In genomic region chr10:112214335-112214941, GRCh38 we compare ENCODE assay signal across 17 cellular contexts. TPM values are rescaled to one million over a fixed set of nuclear protein-coding genes. Genes with fewer than 3 reads are reported as not detected.
A peak's percentile ranks its signal among the peaks of the same experiment; 100 is the strongest.
DNase-seq lines count a peak whose midpoint lies in the region; ATAC-seq and TF ChIP-seq lines count a peak whose summit lies in the region.
"Had no signal": no experiment of that assay in that cellular context is flagged by ENCODE, and none has a peak within 500 bp of the region (broad histone marks: within the 10 kb centered on the region; RNA-seq: fewer than 3 reads in every experiment).

No MANE protein-coding gene starts in this region.

- no peak for TF ChIP-seq CTCF in adrenal gland (IDR thresholded peaks at IDR 0.05)
- TF ChIP-seq CTCF in right lobe of liver (IDR thresholded peaks at IDR 0.05) = no peak
- TF ChIP-seq CTCF in GM13977 (IDR thresholded peaks at IDR 0.05; ENCODE audit: extremely low read depth, insufficient read depth, missing control alignments) = no peak

- H3K27ac ChIP-seq in right cardiac atrium (ENCODE audit: low read length) (no peak overlapping the region), adrenal gland (peak overlapping the region in 4 of 5 donors; percentile 31 to 80 (median 76)), right lobe of liver (peak overlapping the region; percentile 69 to 90 (median 69))
- H3K27ac ChIP-seq: SK-N-MC had no signal

- TF ChIP-seq POLR2A in adrenal gland (IDR thresholded peaks at IDR 0.05) (peak in 1 of 2 donors; percentile 49), right lobe of liver (IDR thresholded peaks at IDR 0.05) (no peak)

- H3K9me3 ChIP-seq in right cardiac atrium (ENCODE audit: control insufficient read depth, low read length) = no peaks in the 10 kb centered on the region
- no peaks in the 10 kb centered on the region for H3K9me3 ChIP-seq in adrenal gland (replicated peaks in 1 of 3)
- H3K9me3 ChIP-seq in right lobe of liver = no peaks in the 10 kb centered on the region

- no peaks in the 10 kb centered on the region for H3K27me3 ChIP-seq in right cardiac atrium (ENCODE audit: control insufficient read depth, insufficient read depth)
- H3K27me3 ChIP-seq in adrenal gland = no peaks in the 10 kb centered on the region
- H3K27me3 ChIP-seq in right lobe of liver = no peaks in the 10 kb centered on the region

- ATAC-seq in right cardiac atrium (no peak), right lobe of liver (peak in 1 of 4 donors; percentile 11), HG02571 (IDR thresholded peaks at IDR 0.05; ENCODE audit: unreplicated experiment) (no peak), HG03175 (IDR thresholded peaks at IDR 0.05; ENCODE audit: unreplicated experiment) (no peak)
- ATAC-seq: GM12878 had no signal

- peak overlapping the region; percentile 21 for H3K4me3 ChIP-seq in right cardiac atrium (ENCODE audit: low read length)
- peak overlapping the region in 2 of 4 donors; percentile 23 to 50 for H3K4me3 ChIP-seq in adrenal gland
- peak overlapping the region; percentile 48 to 73 (median 49) for H3K4me3 ChIP-seq in right lobe of liver
- H3K4me3 ChIP-seq: GM12878, SK-N-MC had no signal

- H3K4me1 ChIP-seq in right cardiac atrium (ENCODE audit: control insufficient read depth, insufficient read depth, low read length) (no peaks in the 10 kb centered on the region), adrenal gland (replicated peaks in 1 of 2) (peaks cover 10 to 24% of the 10 kb centered on the region in 2 donors), right lobe of liver (peaks cover 0 to 50% (median 11%) of the 10 kb centered on the region in 4 donors)

- DNase-seq in right cardiac atrium (no peak), cardiac septum (ENCODE audit: low spot score) (no peak), adrenal gland (peak in 4 of 7 donors; percentile 26 to 49 (median 38)), right lobe of liver (no peak), SKM-1 (lab: John Stamatoyannopoulos, UW; ENCODE audit: unreplicated experiment) (no peak), GM13977 (ENCODE audit: low spot score) (no peak)
- DNase-seq: CD4-positive, alpha-beta T cell; DMS53; EL; H9; NCI-H1105; NCI-H2081; Right ventricle myocardium superior had no signal

- intact Hi-C loops in right cardiac atrium (cut with DNase I) = no loop called here
- intact Hi-C loops in cardiac septum (cut with DNase I) = no loop called here
- intact Hi-C loops in adrenal gland (cut with DNase I) = no loop called here
- intact Hi-C loops in right lobe of liver (cut with DNase I) = no loop called here

- 55% methylated on average over 7 of the region's 7 CpGs for WGBS in right cardiac atrium
- WGBS in adrenal gland, 4 donors = 33 to 41% (median 34%) methylated on average over 7 of the region's 7 CpGs
- WGBS in right lobe of liver (ENCODE audit: insufficient coverage, low coverage, low lambda C conversion rate, missing lambda C conversion rate) = 31% methylated on average over 7 of the region's 7 CpGs

- in situ Hi-C loops in GM13977 (cut with MboI; ENCODE audit: low pct_unique_long_range_greater_than_20kb, low sequenced_read_pairs, unreplicated experiment) = no loop called here

- H3K36me3 ChIP-seq in adrenal gland (replicated peaks in 1 of 2) = no peaks in the 10 kb centered on the region
- peaks cover 0 to 14% (median 2%) of the 10 kb centered on the region in 4 donors for H3K36me3 ChIP-seq in right lobe of liver

RNA-seq across cellular contexts. Expression of gene GPAM, which starts 30.9 kb away (rescaled TPM):
- total RNA-seq in right cardiac atrium = 10 to 100 TPM; 15.1 to 31.1 (median 17.0) TPM
- 15.8 TPM for polyA plus RNA-seq in right cardiac atrium
- total RNA-seq in cardiac septum = 11.5 TPM
- total RNA-seq in adrenal gland = 100 to 1,000 TPM in 5 of 8 donors, 10 to 100 TPM in 3; 65.3 to 297 (median 112) TPM
- 10 to 100 TPM; 15.9 to 97.6 (median 34.2) TPM for polyA plus RNA-seq in adrenal gland
- total RNA-seq in right lobe of liver = 100 to 1,000 TPM in 2 of 6 experiments, 10 to 100 TPM in 4; 78.8 to 340 (median 90.3) TPM

Comparison
In these comparisons a context has a peak if more than half of its experiments do, and no peak if none do; other contexts are left out.
1. DNase-seq: peak in adrenal gland (4 of 7); none in right cardiac atrium (0 of 3), cardiac septum (single experiment), right lobe of liver (0 of 3), SKM-1 (single experiment) and GM13977 (single experiment).